24 cellular contexts compared by ENCODE assay signal in the genomic region with DNA sequence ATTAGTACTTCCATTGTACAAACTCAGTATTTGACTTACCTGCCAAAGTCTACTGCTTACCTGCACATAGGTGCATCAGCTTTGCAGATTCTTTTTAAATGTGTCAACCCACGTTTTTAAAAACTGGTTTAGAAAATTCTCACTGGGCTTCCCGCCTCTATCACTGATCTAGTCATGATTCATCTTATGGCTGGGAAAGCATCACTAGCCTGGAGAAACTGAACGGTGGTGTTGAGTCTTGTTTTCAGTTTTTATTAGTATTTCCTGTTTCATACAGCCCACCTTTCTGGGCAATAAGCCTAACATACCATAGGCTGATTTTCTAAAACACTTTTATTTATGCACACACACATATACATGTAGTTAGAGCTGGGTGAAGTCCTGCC. TPM values are rescaled to one million over a fixed set of nuclear protein-coding genes. Genes with fewer than 3 reads are reported as not detected.
DNase-seq lines count a peak whose midpoint lies in the region; ATAC-seq and TF ChIP-seq lines count a peak whose summit lies in the region.
"Had no signal": no experiment of that assay in that cellular context is flagged by ENCODE, and none has a peak within 500 bp of the region (broad histone marks: within the 10 kb centered on the region; RNA-seq: fewer than 3 reads in every experiment).

No MANE protein-coding gene starts in this region.

- no peak for ATAC-seq in GM19463 (IDR thresholded peaks at IDR 0.05; ENCODE audit: unreplicated experiment)
- ATAC-seq: naive thymus-derived CD4-positive, alpha-beta T cell; T-cell had no signal

- H4K20me1 ChIP-seq in GM23248 (ENCODE audit: insufficient read depth) (peaks cover 13% of the 10 kb centered on the region; the same call in 1 of the 2 replicates), hepatocyte (ENCODE audit: insufficient read depth, poor library complexity, severe bottlenecking) (peaks cover 22% of the 10 kb centered on the region)

- H3K9me2 ChIP-seq in GM23248 (ENCODE audit: insufficient read depth) (no peaks in the 10 kb centered on the region), hepatocyte (replicated peaks; ENCODE audit: insufficient read depth) (no peaks in the 10 kb centered on the region)

- H3K27ac Mint-ChIP-seq in osteocyte (ENCODE audit: unreplicated experiment) = peak overlapping the region; percentile 62
- H3K27ac Mint-ChIP-seq: activated T-cell treated with anti-CD3 and anti-CD28 coated beads, Interleukin-2, amount 50 U/mL, for 24 hours; naive thymus-derived CD4-positive, alpha-beta T cell; T-cell had no signal

- H3K27ac ChIP-seq in GM23248 = peak overlapping the region; percentile 55
- H3K27ac ChIP-seq in hepatocyte = no peak overlapping the region
- no peak overlapping the region for H3K27ac ChIP-seq in adrenal gland
- H3K27ac ChIP-seq: testis had no signal

- peak overlapping the region; percentile 24 for H3K9ac ChIP-seq in GM23248

- H2AFZ ChIP-seq in GM23248 (no peak overlapping the region), hepatocyte (no peak overlapping the region)

- H3K79me2 ChIP-seq in GM23248 (ENCODE audit: insufficient read depth) (peaks cover 85% of the 10 kb centered on the region), hepatocyte (peaks cover 83% of the 10 kb centered on the region)

- peaks cover 23% of the 10 kb centered on the region for H3K4me1 Mint-ChIP-seq in osteocyte (ENCODE audit: unreplicated experiment)
- H3K4me1 Mint-ChIP-seq: CD14-positive monocyte; naive thymus-derived CD4-positive, alpha-beta T cell; T-cell had no signal

- H3K4me1 ChIP-seq in GM23248 (ENCODE audit: insufficient read depth) (peaks cover 25% of the 10 kb centered on the region), hepatocyte (ENCODE audit: insufficient read depth) (no peaks in the 10 kb centered on the region), adrenal gland (replicated peaks in 1 of 2) (no peaks in the 10 kb centered on the region)
- H3K4me1 ChIP-seq: testis had no signal

- no peaks in the 10 kb centered on the region for H3K9me3 Mint-ChIP-seq in osteocyte (ENCODE audit: unreplicated experiment)

- H3F3A ChIP-seq in GM23248 (ENCODE audit: insufficient read depth) = peaks cover 30% of the 10 kb centered on the region

- H3K9me3 ChIP-seq in GM23248 (ENCODE audit: low read depth) (no peaks in the 10 kb centered on the region), hepatocyte (ENCODE audit: low read depth) (no peaks in the 10 kb centered on the region), adrenal gland (replicated peaks in 1 of 3) (no peaks in the 10 kb centered on the region)
- H3K9me3 ChIP-seq: MG63, testis had no signal

- H3K27me3 Mint-ChIP-seq in osteocyte (ENCODE audit: unreplicated experiment) = no peaks in the 10 kb centered on the region
- H3K27me3 Mint-ChIP-seq: activated T-cell treated with anti-CD3 and anti-CD28 coated beads, Interleukin-2, amount 50 U/mL, for 24 hours; T-cell had no signal

- no peaks in the 10 kb centered on the region for H3K27me3 ChIP-seq in GM23248 (replicated peaks; ENCODE audit: insufficient read depth)
- no peaks in the 10 kb centered on the region for H3K27me3 ChIP-seq in hepatocyte
- H3K27me3 ChIP-seq in adrenal gland = no peaks in the 10 kb centered on the region
- H3K27me3 ChIP-seq: MG63, testis had no signal

- TF ChIP-seq CTCF in astrocyte of the spinal cord (IDR thresholded peaks at IDR 0.05; ENCODE audit: low read depth, low read length) (no peak), fibroblast of the aortic adventitia (IDR thresholded peaks at IDR 0.05; ENCODE audit: insufficient read depth, low read length) (no peak), osteocyte (IDR thresholded peaks at IDR 0.05) (no peak), hepatocyte (IDR thresholded peaks at IDR 0.05; ENCODE audit: poor library complexity) (no peak), adrenal gland (IDR thresholded peaks at IDR 0.05) (no peak)

- H3K4me2 ChIP-seq in GM23248 (ENCODE audit: unreplicated experiment) (peak overlapping the region; percentile 21), hepatocyte (no peak overlapping the region)

- WGBS in GM23248 (ENCODE audit: low coverage in 1 of 2, low lambda C conversion rate in 2 of 2, missing lambda C conversion rate in 2 of 2), 2 experiments = 5% methylated on average over 3 of the region's 3 CpGs
- 48% methylated on average over 3 of the region's 3 CpGs for WGBS in hepatocyte (ENCODE audit: low lambda C conversion rate, missing lambda C conversion rate)
- WGBS in adrenal gland, 4 donors = 56 to 60% (median 58%) methylated on average over 3 of the region's 3 CpGs

- DNase-seq in GM23248 = peak; percentile 76
- peak; percentile 35 for DNase-seq in astrocyte of the spinal cord (ENCODE audit: low read depth, low spot score)
- DNase-seq in fibroblast of the aortic adventitia (ENCODE audit: low read depth) = peak; percentile 41
- DNase-seq in osteocyte (ENCODE audit: extremely low spot score, unreplicated experiment) = no peak
- DNase-seq in hepatocyte (ENCODE audit: low spot score) = no peak
- DNase-seq in adrenal gland = no peak
- DNase-seq in NCI-H2029 (lab: John Stamatoyannopoulos, UW) = no peak
- DNase-seq: activated gamma-delta T cell treated with Interleukin-2 at 50 U/mL for 16 hours; activated T-cell treated with anti-CD3 and anti-CD28 coated beads, Interleukin-2, amount 50 U/mL, for 24 hours; Calu3; cortex of kidney; left colon; MG63; naive thymus-derived CD4-positive, alpha-beta T cell; NCI-H2107; NK-92 treated with Interleukin-12 subunit alpha and Interleukin-12 subunit beta, amount 100 ng/mL, for 24 hours; retina; SIG-M5; stimulated activated CD4-positive, alpha-beta T cell treated with anti-CD3 and anti-CD28 coated beads, Interleukin-4, amount 100 ng/mL, for 24 hours; stimulated activated naive CD4-positive, alpha-beta T cell; T-cell; testis had no signal

- intact Hi-C loops in adrenal gland (cut with DNase I) = no loop called here

- TF ChIP-seq POLR2A in adrenal gland (IDR thresholded peaks at IDR 0.05) = no peak

- in situ Hi-C loops in GM23248 (cut with MboI) = no loop called here
- in situ Hi-C loops in astrocyte of the spinal cord (cut with HindIII; ENCODE audit: low sequenced_read_pairs) = no loop called here

- H3K4me3 ChIP-seq in GM23248 (no peak overlapping the region), astrocyte of the spinal cord (ENCODE audit: low read depth, low read length) (no peak overlapping the region), fibroblast of the aortic adventitia (ENCODE audit: low read depth, low read length) (no peak overlapping the region), hepatocyte (no peak overlapping the region), adrenal gland (no peak overlapping the region)
- H3K4me3 ChIP-seq: MG63, testis had no signal

- H3K4me3 Mint-ChIP-seq in osteocyte (ENCODE audit: unreplicated experiment) = no peak overlapping the region
- H3K4me3 Mint-ChIP-seq: activated T-cell treated with anti-CD3 and anti-CD28 coated beads, Interleukin-2, amount 50 U/mL, for 24 hours; CD14-positive monocyte; naive thymus-derived CD4-positive, alpha-beta T cell; T-cell had no signal

- H3K36me3 ChIP-seq in GM23248 (ENCODE audit: low read depth) = no peaks in the 10 kb centered on the region
- H3K36me3 ChIP-seq in hepatocyte (replicated peaks; ENCODE audit: insufficient read depth, low read depth) = no peaks in the 10 kb centered on the region
- no peaks in the 10 kb centered on the region for H3K36me3 ChIP-seq in adrenal gland (replicated peaks in 1 of 2)

- peaks cover 16% of the 10 kb centered on the region for H3K36me3 Mint-ChIP-seq in osteocyte (ENCODE audit: unreplicated experiment)
- H3K36me3 Mint-ChIP-seq: CD14-positive monocyte; naive thymus-derived CD4-positive, alpha-beta T cell; T-cell had no signal

RNA-seq across cellular contexts. Expression of a gene that starts 19.7 kb away (rescaled TPM):
- total RNA-seq in GM23248 (2014; rRNA removed; shearing (Covaris generic)) = 39.1 and 45.6 TPM in 2 replicates
- polyA plus RNA-seq in GM23248 (2016; fragmentation: Nextera tagmentation; extraction: Ambion mirVana) (21.2 and 22.8 TPM in 2 replicates), hepatocyte (16.0 and 17.6 TPM in 2 replicates), adrenal gland (10 to 100 TPM in 1 of 3 donors, 1 to 10 TPM in 2; 8.1 to 14.5 (median 8.3) TPM)
- total RNA-seq in fibroblast of the aortic adventitia (ENCODE audit: low replicate concordance) (69.7 and 75.2 TPM in 2 replicates), osteocyte (66.3 and 68.7 TPM in 2 replicates), hepatocyte (51.5 and 55.5 TPM in 2 replicates), adrenal gland (10 to 100 TPM; 18.1 to 30.4 (median 24.5) TPM)
- polyA plus RNA-seq: naive thymus-derived CD4-positive, alpha-beta T cell had no signal

Comparison
In these comparisons a context has a peak if more than half of its experiments do, and no peak if none do; other contexts are left out.
1. DNase-seq: peak in GM23248 (single experiment), astrocyte of the spinal cord (single experiment) and fibroblast of the aortic adventitia (single experiment); none in osteocyte (single experiment), hepatocyte (single experiment), adrenal gland (0 of 7) and NCI-H2029 (single experiment).